ENCODE assay signal across 13 cellular contexts in genomic region chr14:32727827-32728226, GRCh38.
"Had no signal": no experiment of that assay in that cellular context is flagged by ENCODE, and none has a peak within 500 bp of the region (broad histone marks: within the 10 kb centered on the region; RNA-seq: fewer than 3 reads in every experiment).

No MANE protein-coding gene starts in this region.

- H3K27ac Mint-ChIP-seq: activated naive CD4-positive, alpha-beta T cell treated with anti-CD3 and anti-CD28 coated beads, Interleukin-2, amount 50 U/mL, for 24 hours; nephron progenitor cell had no signal

- H3K27ac ChIP-seq: esophagus muscularis mucosa, left lung, sigmoid colon, SK-N-MC, transverse colon, uterus, WERI-Rb-1 had no signal

- H3K4me1 ChIP-seq: left lung, transverse colon, uterus had no signal

- H3K4me1 Mint-ChIP-seq: activated naive CD4-positive, alpha-beta T cell treated with anti-CD3 and anti-CD28 coated beads, Interleukin-2, amount 50 U/mL, for 24 hours had no signal

- H3K36me3 ChIP-seq: esophagus muscularis mucosa, left lung, sigmoid colon, transverse colon, uterus, WERI-Rb-1 had no signal

- H3K4me3 ChIP-seq: esophagus muscularis mucosa, left lung, sigmoid colon, SK-N-MC, transverse colon, uterus had no signal

- ATAC-seq: left lung had no signal

- H3K27me3 Mint-ChIP-seq: activated naive CD4-positive, alpha-beta T cell treated with anti-CD3 and anti-CD28 coated beads, Interleukin-2, amount 50 U/mL, for 24 hours had no signal

- DNase-seq: activated CD4-positive, alpha-beta T cell treated with anti-CD3 and anti-CD28 coated beads, Interleukin-2, amount 50 U/mL, for 4 hours; activated gamma-delta T cell; nephron progenitor cell; sigmoid colon; stimulated activated CD8-positive, alpha-beta memory T cell treated with anti-CD3 and anti-CD28 coated beads, Interleukin-4, amount 100 ng/mL, for 48 hours; stimulated activated naive CD4-positive, alpha-beta T cell; transverse colon; uterus; WERI-Rb-1 had no signal

- H3K36me3 Mint-ChIP-seq: activated naive CD4-positive, alpha-beta T cell treated with anti-CD3 and anti-CD28 coated beads, Interleukin-2, amount 50 U/mL, for 24 hours had no signal

- H3K4me3 Mint-ChIP-seq: activated naive CD4-positive, alpha-beta T cell treated with anti-CD3 and anti-CD28 coated beads, Interleukin-2, amount 50 U/mL, for 24 hours; nephron progenitor cell had no signal

- H3K9me3 Mint-ChIP-seq: activated naive CD4-positive, alpha-beta T cell treated with anti-CD3 and anti-CD28 coated beads, Interleukin-2, amount 50 U/mL, for 24 hours; nephron progenitor cell had no signal

- H3K27me3 ChIP-seq: esophagus muscularis mucosa, left lung, sigmoid colon, transverse colon, uterus had no signal

- H3K9me3 ChIP-seq: esophagus muscularis mucosa, left lung, sigmoid colon, transverse colon, uterus had no signal
